8 cellular contexts compared by ENCODE assay signal in the genomic region with DNA sequence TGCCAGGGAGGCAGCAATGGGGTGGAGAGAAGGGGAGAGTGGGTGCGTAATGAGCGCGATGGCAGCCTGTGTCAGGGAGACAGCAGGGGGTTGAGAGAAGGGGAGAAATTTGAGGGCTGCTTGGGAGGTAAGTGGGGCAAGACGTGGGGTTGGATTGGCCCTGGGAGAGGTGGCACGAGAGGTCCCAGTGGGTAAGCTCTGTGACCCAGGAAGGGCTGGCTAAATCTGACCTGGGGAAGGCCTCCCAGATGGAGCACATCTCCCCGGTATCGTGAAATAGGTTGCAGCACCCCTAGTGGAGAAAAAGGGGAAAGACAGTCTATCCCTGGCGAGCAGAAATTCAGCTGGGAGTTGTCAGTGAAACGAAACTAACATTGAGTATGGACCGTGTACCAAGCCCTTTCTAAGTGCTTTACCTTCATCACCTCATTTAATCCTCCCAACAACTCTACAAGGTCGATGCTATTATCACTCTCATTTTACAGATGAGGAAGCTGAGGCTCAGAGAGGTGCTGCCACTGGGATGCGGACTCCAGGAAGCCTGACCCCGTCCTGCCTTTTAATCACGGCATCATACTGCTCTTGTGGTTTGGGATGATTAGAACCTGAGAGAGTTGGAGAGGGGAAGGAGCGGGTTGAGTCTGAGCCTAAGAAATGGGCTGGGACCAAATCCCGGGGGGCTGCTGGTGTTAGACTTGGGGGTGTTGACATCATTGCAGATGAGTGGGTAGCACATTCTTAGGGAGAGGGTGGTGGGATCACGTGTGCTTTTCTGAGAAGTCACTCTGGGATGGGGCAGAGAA. TPM values are rescaled to one million over a fixed set of nuclear protein-coding genes. Genes with fewer than 3 reads are reported as not detected.
DNase-seq lines count a peak whose midpoint lies in the region; ATAC-seq lines count a peak whose summit lies in the region.

No MANE protein-coding gene starts in this region.

- DNase-seq in CD1c-positive myeloid dendritic cell (ENCODE audit: extremely low spot score) (peak; percentile 76), GOT3 (lab: John Stamatoyannopoulos, UW) (peak; percentile 49), NCI-H2227 treated with DMSO at 0.1 percent for 48 hours (lab: John Stamatoyannopoulos, UW) (peak; percentile 45), lung microvascular endothelial cell (ENCODE audit: low read depth in 2 of 2) (peak; percentile 82 to 83)
- DNase-seq in activated CD4-positive, alpha-beta T cell treated with anti-CD3 and anti-CD28 coated beads for 48 hours: peak; percentile 70
- peak; percentile 37 for DNase-seq in effector CD4-positive, alpha-beta T cell
- peak; percentile 33 to 83 (median 50) for DNase-seq in stimulated activated naive CD4-positive, alpha-beta T cell (lab: John Stamatoyannopoulos, UW)

- ATAC-seq in GM18868 (IDR thresholded peaks at IDR 0.05; ENCODE audit: unreplicated experiment): no peak

RNA-seq across cellular contexts. Expression of gene RPL11, which starts 56.6 kb away (rescaled TPM):
- 1,249 and 1,276 TPM in 2 replicates for total RNA-seq in lung microvascular endothelial cell
